ENCODE assay signal across 10 cellular contexts in the genomic region with DNA sequence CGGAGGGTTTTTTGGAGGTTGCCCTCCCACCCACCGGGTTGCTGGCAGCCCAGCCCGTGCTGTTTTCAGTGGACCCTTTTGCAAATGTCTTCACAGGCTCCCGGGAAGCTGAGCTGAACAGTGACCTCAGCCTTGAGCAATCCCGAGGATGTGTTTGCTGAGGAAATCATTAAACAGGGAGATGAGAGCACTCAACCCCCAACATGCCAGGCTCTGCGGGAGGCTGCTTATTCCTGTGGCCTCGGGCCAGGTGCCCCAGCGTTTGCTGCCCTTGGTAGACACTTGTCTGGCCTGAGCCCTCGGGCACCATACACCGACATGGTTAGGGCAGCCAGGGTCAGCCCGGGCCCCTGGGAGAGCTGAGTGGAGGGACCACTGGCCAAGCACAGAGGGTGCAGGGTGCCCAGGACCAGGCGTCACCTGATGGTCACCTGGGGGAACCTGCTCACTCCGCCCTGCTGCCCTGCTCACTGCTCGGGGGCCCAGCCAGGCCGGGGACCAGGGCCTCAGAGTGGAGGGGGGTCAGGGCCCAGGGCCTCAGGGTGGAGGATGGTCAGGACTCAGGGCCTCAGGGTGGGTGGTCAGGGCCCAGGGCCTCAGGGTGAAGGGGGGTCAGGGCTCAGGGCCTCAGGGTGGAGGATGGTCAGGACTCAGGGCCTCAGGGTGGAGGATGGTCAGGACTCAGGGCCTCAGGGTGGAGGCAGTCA. TPM values are rescaled to one million over a fixed set of nuclear protein-coding genes. Genes with fewer than 3 reads are reported as not detected.
DNase-seq lines count a peak whose midpoint lies in the region; ATAC-seq, FAIRE-seq and TF ChIP-seq lines count a peak whose summit lies in the region.
"Had no signal": no experiment of that assay in that cellular context is flagged by ENCODE, and none has a peak within 500 bp of the region (broad histone marks: within the 10 kb centered on the region; RNA-seq: fewer than 3 reads in every experiment).

No MANE protein-coding gene starts in this region.

- H4K91ac ChIP-seq in H1 (replicated peaks; ENCODE audit: insufficient read length, low read length), result peak overlapping the region; percentile 51

- H3K79me1 ChIP-seq in H1 (ENCODE audit: low read depth, low read length), result no peaks in the 10 kb centered on the region

- intact Hi-C loops in activated T-helper 2 cell treated with anti-CD3 and anti-CD28 coated beads, Interferon-gamma antibody, Interleukin-2, Interleukin-4, amounts not matched to agents 10 μg/mL and 5 μg/mL and 100 μg/mL, durations not matched to agents 14 hours and 24 hours and 36 hours (cut with micrococcal nuclease), result no loop called here

- H3K23ac ChIP-seq in H1 (ENCODE audit: insufficient read length), result no peak overlapping the region

- peaks cover 4% of the 10 kb centered on the region for H3K23me2 ChIP-seq in H1 (ENCODE audit: low read depth, low read length)

- H2BK15ac ChIP-seq in H1 (ENCODE audit: low read length), result no peak overlapping the region

- no peak overlapping the region for H3K4me2 ChIP-seq in H1 (ENCODE audit: insufficient read depth in 1 of 2, low read depth in 2 of 2, low read length in 2 of 2)

- no peak overlapping the region for H2AK5ac ChIP-seq in H1 (ENCODE audit: low read depth, low read length)

- H3K9me3 Mint-ChIP-seq in activated T-helper 2 cell treated with anti-CD3 and anti-CD28 coated beads, Interferon-gamma antibody, Interleukin-2, Interleukin-4, amounts not matched to agents 10 μg/mL and 5 μg/mL and 100 μg/mL, durations not matched to agents 14 hours and 24 hours and 36 hours, result no peaks in the 10 kb centered on the region

- H4K20me1 ChIP-seq in H1 (replicated peaks in 1 of 2; ENCODE audit: control insufficient read depth in 1 of 2, insufficient read depth in 2 of 2, low read length in 2 of 2), result peaks cover 0 to 2% of the 10 kb centered on the region in 2 experiments

- peaks cover 0 to 19% (median 15%) of the 10 kb centered on the region in 4 experiments; a peak in 6 of 7 replicates for H3K4me1 ChIP-seq in H1 (replicated peaks in 1 of 4; ENCODE audit: control insufficient read depth in 3 of 4, insufficient read depth in 4 of 4, low read length in 3 of 4)

- H3K27me3 ChIP-seq in H1 (replicated peaks in 1 of 4; ENCODE audit: control insufficient read depth in 3 of 4, extremely low read depth in 1 of 4, insufficient read depth in 3 of 4, low read length in 3 of 4), result peaks cover 0 to 5% (median 4%) of the 10 kb centered on the region in 4 experiments; a peak in 4 of 7 replicates

- H3K56ac ChIP-seq in H1 (replicated peaks; ENCODE audit: insufficient read length, low read depth, low read length), result no peak overlapping the region

- 76% methylated on average over 14 of the region's 15 CpGs; no CpG with 5 or more reads in 1 of the 2 experiments for WGBS in H1 (ENCODE audit: extremely low coverage in 1 of 2, insufficient coverage in 1 of 2, insufficient read length in 1 of 2, insufficient replicate concordance in 2 of 2, low coverage in 1 of 2, low lambda C conversion rate in 2 of 2, missing lambda C conversion rate in 1 of 2), 2 experiments

- H3K36me3 ChIP-seq in H1 (ENCODE audit: control insufficient read depth in 2 of 4, insufficient read depth in 4 of 4, low read length in 3 of 4), result no peaks in the 10 kb centered on the region

- H2AFZ ChIP-seq in H1 (ENCODE audit: low read length), result no peak overlapping the region

- H3K27ac ChIP-seq in C4-2B, result peak overlapping the region; percentile 13
- no peak overlapping the region for H3K27ac ChIP-seq in H1 (ENCODE audit: low read depth, low read length)

- H2BK120ac ChIP-seq in H1 (replicated peaks; ENCODE audit: low read depth, low read length), result no peak overlapping the region

- POLR2A ChIA-PET in H1 (lab: Charles Lee; ENCODE audit: partially characterized antibody), result interaction anchor here (1.3 to 1.4 kb wide), 2 partner anchors 17 to 77 kb away, joined by 3 to 8 read pairs; no protein-coding TSS in a partner anchor

- TF ChIP-seq CTCF in C4-2B (conservative IDR thresholded peaks at IDR 0.05) (no peak), LNCaP clone FGC (IDR thresholded peaks at IDR 0.05; ENCODE audit: control insufficient read depth, extremely low read depth, insufficient read depth) (no peak), H1 (IDR thresholded peaks at IDR 0.05; ENCODE audit: control extremely low read depth in 1 of 3, insufficient read depth in 1 of 3, low read depth in 1 of 3, low read length in 3 of 3) (no peak)

- no peak overlapping the region for H3K27ac Mint-ChIP-seq in activated T-helper 2 cell treated with anti-CD3 and anti-CD28 coated beads, Interferon-gamma antibody, Interleukin-2, Interleukin-4, amounts not matched to agents 10 μg/mL and 5 μg/mL and 100 μg/mL, durations not matched to agents 14 hours and 24 hours and 36 hours

- H3K4me3 ChIP-seq in LNCaP clone FGC (ENCODE audit: low read depth, low read length) (no peak overlapping the region), H1 (ENCODE audit: extremely low read depth in 1 of 4, insufficient read depth in 2 of 4, low read depth in 3 of 4, low read length in 4 of 4) (no peak overlapping the region)

- H2BK12ac ChIP-seq in H1 (ENCODE audit: low read depth, low read length), result peak overlapping the region; percentile 75; the same call in 1 of the 2 replicates

- H3K4me3 Mint-ChIP-seq in activated T-helper 2 cell treated with anti-CD3 and anti-CD28 coated beads, Interferon-gamma antibody, Interleukin-2, Interleukin-4, amounts not matched to agents 10 μg/mL and 5 μg/mL and 100 μg/mL, durations not matched to agents 14 hours and 24 hours and 36 hours (ENCODE audit: low read depth), result no peak overlapping the region

- CTCF ChIA-PET in H1 (lab: Charles Lee; ENCODE audit: partially characterized antibody), result interaction anchor here (0.7 to 1.4 kb wide), 4 partner anchors 29 to 139 kb away, joined by 3 to 5 read pairs (median 4); no protein-coding TSS in a partner anchor

- no peak for TF ChIP-seq POLR2A in H1 (IDR thresholded peaks at IDR 0.05; ENCODE audit: control extremely low read depth in 1 of 2, low read depth in 2 of 2, low read length in 2 of 2)

- H3K9ac ChIP-seq in H1 (replicated peaks in 1 of 4; ENCODE audit: extremely low read depth in 1 of 4, low read depth in 3 of 4, low read length in 3 of 4), result no peak overlapping the region; a peak in 2 of 7 replicates

- peak overlapping the region; percentile 89; the same call in 1 of the 2 replicates for H4K8ac ChIP-seq in H1 (ENCODE audit: extremely low read depth, insufficient read depth, low read length)

- H2BK20ac ChIP-seq in H1 (ENCODE audit: low read length), result no peak overlapping the region

- H3K27me3 Mint-ChIP-seq in activated T-helper 2 cell treated with anti-CD3 and anti-CD28 coated beads, Interferon-gamma antibody, Interleukin-2, Interleukin-4, amounts not matched to agents 10 μg/mL and 5 μg/mL and 100 μg/mL, durations not matched to agents 14 hours and 24 hours and 36 hours (ENCODE audit: low read depth), result no peaks in the 10 kb centered on the region

- peak overlapping the region; percentile 13 for H3K4ac ChIP-seq in H1 (replicated peaks; ENCODE audit: insufficient read length, low read depth, low read length)

- H3K4me1 Mint-ChIP-seq in activated T-helper 2 cell treated with anti-CD3 and anti-CD28 coated beads, Interferon-gamma antibody, Interleukin-2, Interleukin-4, amounts not matched to agents 10 μg/mL and 5 μg/mL and 100 μg/mL, durations not matched to agents 14 hours and 24 hours and 36 hours (ENCODE audit: low read depth), result no peaks in the 10 kb centered on the region

- H3K79me2 ChIP-seq in H1 (ENCODE audit: control insufficient read depth in 1 of 2, insufficient read depth in 2 of 2, low read length in 2 of 2), result no peaks in the 10 kb centered on the region

- ATAC-seq in GM18861 (IDR thresholded peaks at IDR 0.05; ENCODE audit: unreplicated experiment) (no peak), GM19467 (IDR thresholded peaks at IDR 0.05; ENCODE audit: unreplicated experiment) (no peak), HG03025 (IDR thresholded peaks at IDR 0.05; ENCODE audit: low FRiP score, unreplicated experiment) (no peak)

- peak overlapping the region; percentile 71; the same call in 1 of the 2 replicates for H2BK5ac ChIP-seq in H1 (ENCODE audit: low read depth, low read length)

- no peaks in the 10 kb centered on the region for H3K36me3 Mint-ChIP-seq in activated T-helper 2 cell treated with anti-CD3 and anti-CD28 coated beads, Interferon-gamma antibody, Interleukin-2, Interleukin-4, amounts not matched to agents 10 μg/mL and 5 μg/mL and 100 μg/mL, durations not matched to agents 14 hours and 24 hours and 36 hours (ENCODE audit: low read depth)

- H3K18ac ChIP-seq in H1 (ENCODE audit: extremely low read depth, low read length), result no peak overlapping the region

- H3K14ac ChIP-seq in H1 (ENCODE audit: insufficient read length), result no peak overlapping the region

- no peaks in the 10 kb centered on the region for H3K9me3 ChIP-seq in H1 (ENCODE audit: insufficient read depth in 2 of 2, low read depth in 1 of 2, low read length in 1 of 2)

- H4K5ac ChIP-seq in H1 (ENCODE audit: insufficient read length, low read depth, low read length), result no peak overlapping the region

- no peak for TF ChIP-seq RAD21 in H1 (IDR thresholded peaks at IDR 0.05 in 1 of 2, conservative IDR thresholded peaks at IDR 0.05 in 1 of 2; ENCODE audit: low read depth in 2 of 2, low read length in 2 of 2)

- DNase-seq in LNCaP clone FGC (ENCODE audit: low read depth) (peak; percentile 72), H1 (ENCODE audit: low read depth in 1 of 2, low spot score in 2 of 2) (peak in 1 of 2 experiments; percentile 58), mucosa of gallbladder (ENCODE audit: low spot score) (peak; percentile 87)
- no peak for DNase-seq in activated T-helper 2 cell treated with anti-CD3 and anti-CD28 coated beads, Interferon-gamma antibody, Interleukin-2, Interleukin-4, amounts not matched to agents 10 μg/mL and 5 μg/mL and 100 μg/mL, durations not matched to agents 14 hours and 24 hours and 36 hours (ENCODE audit: low spot score)
- DNase-seq: activated T-cell treated with anti-CD3 and anti-CD28 coated beads, Interleukin-2, amount 50 U/mL, for 1 hour; MM.1S had no signal

- TF ChIP-seq EP300 in H1 (IDR thresholded peaks at IDR 0.05; ENCODE audit: borderline replicate concordance in 1 of 2, low read depth in 2 of 2, low read length in 2 of 2), result no peak

- FAIRE-seq in H1 (lab: Jason Lieb, UNC), result no peak

RNA-seq across cellular contexts. Expression of a gene that starts 42.5 kb away (rescaled TPM):
- 32.1 and 34.6 TPM in 2 replicates for total RNA-seq in H1 (2021; fragmentation: NEBNext Ultra II Directional; extraction: Animal tissue kit (Norgen Biotek cat#: 25700))
- 13.7 and 21.0 TPM in 2 replicates for polyA plus RNA-seq in H1 (2011; rRNA removed)
- 20.3 TPM for polyA plus RNA-seq in H1 (2011; cell fraction: cytosol; rRNA removed)
- 88.5 TPM for polyA plus RNA-seq in H1 (2011; cell fraction: nucleus; rRNA removed)
- polyA plus RNA-seq in H1 (2012, experiment 1 of 2), result 24.1 to 33.7 TPM (median 29.4 TPM) in 4 replicates
- 15.8 TPM for polyA plus RNA-seq in H1 (2012, experiment 2 of 2)
- polyA plus RNA-seq in H1 (2013, experiment 1 of 2), result 33.3 TPM
- polyA plus RNA-seq in H1 (2013, experiment 2 of 2), result 33.7 TPM
- 11.2 and 13.2 TPM in 2 replicates for polyA minus RNA-seq in H1 (2011; rRNA and poly(A)+ RNA removed)
- polyA minus RNA-seq in H1 (2011; cell fraction: cytosol; rRNA and poly(A)+ RNA removed), result 13.0 TPM
- polyA minus RNA-seq in H1 (2011; cell fraction: nucleus; rRNA and poly(A)+ RNA removed), result 28.5 TPM
- 42.7 TPM for total RNA-seq in mucosa of gallbladder
- total RNA-seq in activated T-helper 2 cell treated with anti-CD3 and anti-CD28 coated beads, Interferon-gamma antibody, Interleukin-2, Interleukin-4, amounts not matched to agents 10 μg/mL and 5 μg/mL and 100 μg/mL, durations not matched to agents 14 hours and 24 hours and 36 hours, result 14.1 and 16.1 TPM in 2 replicates
